ENCODE assay signal across 18 cellular contexts in genomic region chr3:171526146-171526545, GRCh38.
A peak's percentile ranks its signal among the peaks of the same experiment; 100 is the strongest.
DNase-seq lines count a peak whose midpoint lies in the region; ATAC-seq, FAIRE-seq and TF ChIP-seq lines count a peak whose summit lies in the region.
"Had no signal": no experiment of that assay in that cellular context is flagged by ENCODE, and none has a peak within 500 bp of the region (broad histone marks: within the 10 kb centered on the region; RNA-seq: fewer than 3 reads in every experiment).

No MANE protein-coding gene starts in this region.

- in situ Hi-C loops in K562 (cut with MboI) = no loop called here

- no peaks in the 10 kb centered on the region for H3K36me3 ChIP-seq in K562 (ENCODE audit: control insufficient read depth, insufficient read depth, low read length)

- no TSS peak for BruUV-seq in K562 (replicated peaks; lab: Mats Ljungman, UMichigan)

- FAIRE-seq in K562 (lab: Jason Lieb, UNC) = no peak
- FAIRE-seq: A204.1, D721Med had no signal

- no peaks in the 10 kb centered on the region for H3K9me1 ChIP-seq in K562 (ENCODE audit: control insufficient read depth, insufficient read depth, low read length)

- POLR2A ChIA-PET in AG04450 (lab: Yijun Ruan, JAX) (no interaction called here), K562 (lab: Yijun Ruan, JAX) (no interaction called here)

- H3K4me1 ChIP-seq in K562 (replicated peaks in 1 of 2; ENCODE audit: control insufficient read depth in 2 of 2, insufficient read depth in 2 of 2, low read length in 2 of 2) = peaks cover 10 to 23% of the 10 kb centered on the region in 2 experiments

- no peak for ATAC-seq in K562
- no peak for ATAC-seq in HG03432 (IDR thresholded peaks at IDR 0.05; ENCODE audit: unreplicated experiment)

- H3K27ac ChIP-seq in AG04450 (ENCODE audit: low read depth, low read length) = peak overlapping the region; percentile 33
- H3K27ac ChIP-seq in K562 (ENCODE audit: extremely low read depth, low read depth, low read length) = no peak overlapping the region

- peak overlapping the region; percentile 41; the same call in 1 of the 2 replicates for H2AFZ ChIP-seq in K562 (ENCODE audit: low read depth, low read length)

- DNase-seq in AG04450 (ENCODE audit: low read depth, low spot score) (no peak), HFFc6 (peak; percentile 61), K562 (ENCODE audit: extremely low read depth in 1 of 4, low spot score in 3 of 4) (no peak), hepatic stellate cell (ENCODE audit: low spot score) (peak; percentile 16), activated gamma-delta T cell treated with Interleukin-2 at 50 U/mL for 16 hours (no peak), glomerular visceral epithelial cell (ENCODE audit: extremely low spot score) (no peak), ureter (ENCODE audit: low spot score) (no peak)
- DNase-seq: CD4-positive, CD25-positive, alpha-beta regulatory T cell; DND-41; MV-4-11; NCI-H1417 treated with DMSO at 0.1 percent for 48 hours; NCI-H2029; NCI-H2171 treated with DMSO at 0.1 percent for 48 hours; NCI-H510A; SIG-M5 had no signal

- no peaks in the 10 kb centered on the region for H3K79me2 ChIP-seq in K562 (ENCODE audit: control insufficient read depth, insufficient read depth, low read length)

- 0 out of 2 replicates have a peak, but pooled peaks cover 1% of the 10 kb centered on the region for H3K27me3 Mint-ChIP-seq in HFFc6 (ENCODE audit: insufficient read depth)
- H3K27me3 Mint-ChIP-seq: CD4-positive, CD25-positive, alpha-beta regulatory T cell had no signal

- no peaks in the 10 kb centered on the region for H3K36me3 Mint-ChIP-seq in HFFc6 (ENCODE audit: low read depth)
- H3K36me3 Mint-ChIP-seq: CD4-positive, CD25-positive, alpha-beta regulatory T cell had no signal

- TF ChIP-seq CTCF in AG04450 (IDR thresholded peaks at IDR 0.05; ENCODE audit: low read depth, low read length) (no peak), HFFc6 (IDR thresholded peaks at IDR 0.05) (no peak), K562 (IDR thresholded peaks at IDR 0.05 in 2 of 3, conservative IDR thresholded peaks at IDR 0.05 in 1 of 3; ENCODE audit: insufficient read depth in 2 of 3, low read depth in 1 of 3, low read length in 3 of 3) (no peak)

- H3K9me3 ChIP-seq in AG04450 (ENCODE audit: control insufficient read depth, insufficient read depth, low read length) (no peaks in the 10 kb centered on the region; the same call in 1 of the 2 replicates), K562 (replicated peaks; ENCODE audit: control insufficient read depth, insufficient read depth, low read depth, low read length) (no peaks in the 10 kb centered on the region)

- H4K20me1 ChIP-seq in K562 (replicated peaks; ENCODE audit: control insufficient read depth, insufficient read depth, low read length) = no peaks in the 10 kb centered on the region

- H3K4me3 ChIP-seq in AG04450 (ENCODE audit: low read depth, low read length) (no peak overlapping the region), K562 (no peak overlapping the region)

- no peak overlapping the region for H3K4me2 ChIP-seq in K562 (ENCODE audit: insufficient read depth, low read length)

- TF ChIP-seq RAD21 in K562 (CRISPR knock-in tag; conservative IDR thresholded peaks at IDR 0.05 in 1 of 2, IDR thresholded peaks at IDR 0.05 in 1 of 2) = no peak

- H3K27me3 ChIP-seq in AG04450 (ENCODE audit: control insufficient read depth, insufficient read depth, low read length) (no peaks in the 10 kb centered on the region), K562 (ENCODE audit: control insufficient read depth in 2 of 2, insufficient read depth in 2 of 2, low read length in 2 of 2) (no peaks in the 10 kb centered on the region)

- H3K9ac ChIP-seq in K562 (ENCODE audit: insufficient read depth in 1 of 2, low read depth in 2 of 2, low read length in 2 of 2) = no peak overlapping the region

- peak overlapping the region; percentile 62 for H3K4me3 Mint-ChIP-seq in HFFc6
- H3K4me3 Mint-ChIP-seq: CD4-positive, CD25-positive, alpha-beta regulatory T cell had no signal

- intact Hi-C loops in K562 (cut with micrococcal nuclease) = no loop called here

- H3K4me1 Mint-ChIP-seq in HFFc6 (ENCODE audit: low read depth) = peaks cover 68% of the 10 kb centered on the region
- H3K4me1 Mint-ChIP-seq: CD4-positive, CD25-positive, alpha-beta regulatory T cell had no signal

- TF ChIP-seq EP300 in K562 (IDR thresholded peaks at IDR 0.05; ENCODE audit: low read length) = no peak

- CTCF ChIA-PET in AG04450 (lab: Charles Lee) (interaction anchor here (1.4 to 1.6 kb wide), 3 partner anchors 12 to 564 kb away, joined by 6 to 10 read pairs (median 8); no protein-coding TSS in a partner anchor), K562 (lab: Yijun Ruan, JAX; ENCODE audit: low intra/inter-chr PET ratio) (no interaction called here)

- 65% methylated on average over 4 of the region's 4 CpGs for WGBS in K562 (ENCODE audit: insufficient coverage, low coverage, missing lambda C conversion rate)

- no peaks in the 10 kb centered on the region for H3K9me3 Mint-ChIP-seq in HFFc6

- peak overlapping the region; percentile 84 for H3K27ac Mint-ChIP-seq in HFFc6

- no peak for TF ChIP-seq POLR2A in K562 (conservative IDR thresholded peaks at IDR 0.05)

TF ChIP-seq in K562, 482 proteins besides CTCF, POLR2A, EP300 and RAD21:
- TF ChIP-seq RBM25 (IDR thresholded peaks at IDR 0.05; ENCODE audit: low read depth, low read length, severe bottlenecking) (no peak), TEAD4 (IDR thresholded peaks at IDR 0.05; ENCODE audit: low read length) (no peak), TEAD4 (CRISPR knock-in tag; IDR thresholded peaks at IDR 0.05; ENCODE audit: borderline replicate concordance) (no peak)
- TF ChIP-seq, protein P1, sequence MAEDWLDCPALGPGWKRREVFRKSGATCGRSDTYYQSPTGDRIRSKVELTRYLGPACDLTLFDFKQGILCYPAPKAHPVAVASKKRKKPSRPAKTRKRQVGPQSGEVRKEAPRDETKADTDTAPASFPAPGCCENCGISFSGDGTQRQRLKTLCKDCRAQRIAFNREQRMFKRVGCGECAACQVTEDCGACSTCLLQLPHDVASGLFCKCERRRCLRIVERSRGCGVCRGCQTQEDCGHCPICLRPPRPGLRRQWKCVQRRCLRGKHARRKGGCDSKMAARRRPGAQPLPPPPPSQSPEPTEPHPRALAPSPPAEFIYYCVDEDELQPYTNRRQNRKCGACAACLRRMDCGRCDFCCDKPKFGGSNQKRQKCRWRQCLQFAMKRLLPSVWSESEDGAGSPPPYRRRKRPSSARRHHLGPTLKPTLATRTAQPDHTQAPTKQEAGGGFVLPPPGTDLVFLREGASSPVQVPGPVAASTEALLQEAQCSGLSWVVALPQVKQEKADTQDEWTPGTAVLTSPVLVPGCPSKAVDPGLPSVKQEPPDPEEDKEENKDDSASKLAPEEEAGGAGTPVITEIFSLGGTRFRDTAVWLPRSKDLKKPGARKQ (CRISPR knock-in tag; IDR thresholded peaks at IDR 0.05) = no peak
- TF ChIP-seq, protein P2, sequence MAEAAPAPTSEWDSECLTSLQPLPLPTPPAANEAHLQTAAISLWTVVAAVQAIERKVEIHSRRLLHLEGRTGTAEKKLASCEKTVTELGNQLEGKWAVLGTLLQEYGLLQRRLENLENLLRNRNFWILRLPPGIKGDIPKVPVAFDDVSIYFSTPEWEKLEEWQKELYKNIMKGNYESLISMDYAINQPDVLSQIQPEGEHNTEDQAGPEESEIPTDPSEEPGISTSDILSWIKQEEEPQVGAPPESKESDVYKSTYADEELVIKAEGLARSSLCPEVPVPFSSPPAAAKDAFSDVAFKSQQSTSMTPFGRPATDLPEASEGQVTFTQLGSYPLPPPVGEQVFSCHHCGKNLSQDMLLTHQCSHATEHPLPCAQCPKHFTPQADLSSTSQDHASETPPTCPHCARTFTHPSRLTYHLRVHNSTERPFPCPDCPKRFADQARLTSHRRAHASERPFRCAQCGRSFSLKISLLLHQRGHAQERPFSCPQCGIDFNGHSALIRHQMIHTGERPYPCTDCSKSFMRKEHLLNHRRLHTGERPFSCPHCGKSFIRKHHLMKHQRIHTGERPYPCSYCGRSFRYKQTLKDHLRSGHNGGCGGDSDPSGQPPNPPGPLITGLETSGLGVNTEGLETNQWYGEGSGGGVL (CRISPR knock-in tag; IDR thresholded peaks at IDR 0.05) = no peak

Comparison
In these comparisons a context has a peak if more than half of its experiments do, and no peak if none do; other contexts are left out.
1. DNase-seq: peak in HFFc6 (single experiment) and hepatic stellate cell (single experiment); none in AG04450 (single experiment), K562 (0 of 4), activated gamma-delta T cell treated with Interleukin-2 at 50 U/mL for 16 hours (single experiment), glomerular visceral epithelial cell (single experiment) and ureter (single experiment).